In genomic region chr11:17864478-17864941, GRCh38 we compare ENCODE assay signal across 9 cellular contexts.
A peak's percentile ranks its signal among the peaks of the same experiment; 100 is the strongest.
DNase-seq lines count a peak whose midpoint lies in the region; ATAC-seq and TF ChIP-seq lines count a peak whose summit lies in the region.
"Had no signal": no experiment of that assay in that cellular context is flagged by ENCODE, and none has a peak within 500 bp of the region (broad histone marks: within the 10 kb centered on the region; RNA-seq: fewer than 3 reads in every experiment).

No MANE protein-coding gene starts in this region.

- in situ Hi-C loops in astrocyte of the spinal cord (cut with HindIII; ENCODE audit: low sequenced_read_pairs), result no loop called here

- no peak overlapping the region for H3K4me3 ChIP-seq in GM06990 (replicated peaks; ENCODE audit: low read depth, low read length)
- H3K4me3 ChIP-seq in astrocyte of the spinal cord (ENCODE audit: low read depth, low read length), result no peak overlapping the region
- H3K4me3 ChIP-seq in mucosa of descending colon, result no peak overlapping the region

- peaks cover 4% of the 10 kb centered on the region for H3K9me3 ChIP-seq in mucosa of descending colon

- DNase-seq in GM06990 (ENCODE audit: extremely low read depth, insufficient read length) (no peak), HFFc6 (no peak), astrocyte of the spinal cord (ENCODE audit: low read depth, low spot score) (no peak), mucosa of descending colon (peak in 1 of 3 donors; percentile 45), NCI-H1436 treated with DMSO at 0.1 percent for 48 hours (lab: John Stamatoyannopoulos, UW) (no peak)
- DNase-seq: NCI-H187 treated with DMSO at 0.1 percent for 48 hours had no signal

- ATAC-seq in mucosa of descending colon, result peak; percentile 58
- ATAC-seq in GM18909 (IDR thresholded peaks at IDR 0.05; ENCODE audit: poor library complexity, unreplicated experiment), result no peak
- ATAC-seq in HG02678 (IDR thresholded peaks at IDR 0.05; ENCODE audit: unreplicated experiment), result no peak
- no peak for ATAC-seq in GM18505 (IDR thresholded peaks at IDR 0.05; ENCODE audit: unreplicated experiment)

- H3K4me1 ChIP-seq in mucosa of descending colon (ENCODE audit: low read depth), result no peaks in the 10 kb centered on the region

- peaks cover 10% of the 10 kb centered on the region for H3K9me3 Mint-ChIP-seq in HFFc6

- H3K36me3 Mint-ChIP-seq in HFFc6 (ENCODE audit: low read depth), result peaks cover 14% of the 10 kb centered on the region

- TF ChIP-seq CTCF in GM06990 (IDR thresholded peaks at IDR 0.05; ENCODE audit: insufficient read depth, low read length, poor library complexity, severe bottlenecking) (peak; percentile 65), HFFc6 (IDR thresholded peaks at IDR 0.05) (peak; percentile 74), astrocyte of the spinal cord (IDR thresholded peaks at IDR 0.05; ENCODE audit: low read depth, low read length) (peak; percentile 63), mucosa of descending colon (IDR thresholded peaks at IDR 0.05) (peak; percentile 52)

- intact Hi-C loops in mucosa of descending colon (cut with DNase I, micrococcal nuclease), result no loop called here

- TF ChIP-seq POLR2A in GM18505 (IDR thresholded peaks at IDR 0.05; ENCODE audit: borderline replicate concordance, extremely low read depth, insufficient read depth, insufficient read length), result no peak

- H3K27me3 ChIP-seq in GM06990 (replicated peaks; ENCODE audit: control insufficient read depth, insufficient read depth, low read length), result no peaks in the 10 kb centered on the region

- H3K27ac Mint-ChIP-seq in HFFc6, result no peak overlapping the region

- H3K4me1 Mint-ChIP-seq in HFFc6 (ENCODE audit: low read depth), result peaks cover 13% of the 10 kb centered on the region

- H3K36me3 ChIP-seq in GM06990 (ENCODE audit: control insufficient read depth, insufficient read depth, low read length) (no peaks in the 10 kb centered on the region), mucosa of descending colon (ENCODE audit: low read depth) (no peaks in the 10 kb centered on the region)

- no peak overlapping the region for H3K4me3 Mint-ChIP-seq in HFFc6

- no peaks in the 10 kb centered on the region for H3K27me3 Mint-ChIP-seq in HFFc6 (ENCODE audit: insufficient read depth)
